In genomic region chr14:105470812-105471771, GRCh38 we compare ENCODE assay signal across 11 cellular contexts. TPM values are rescaled to one million over a fixed set of nuclear protein-coding genes. Genes with fewer than 3 reads are reported as not detected.
DNase-seq lines count a peak whose midpoint lies in the region; ATAC-seq and TF ChIP-seq lines count a peak whose summit lies in the region.
"Had no signal": no experiment of that assay in that cellular context is flagged by ENCODE, and none has a peak within 500 bp of the region (broad histone marks: within the 10 kb centered on the region; RNA-seq: fewer than 3 reads in every experiment).

No MANE protein-coding gene starts in this region.

- H4K91ac ChIP-seq in IMR-90 (ENCODE audit: insufficient read depth, low read depth, low read length) = no peak overlapping the region

- TF ChIP-seq RAD21 in IMR-90 (IDR thresholded peaks at IDR 0.05; ENCODE audit: low read length) = 0 out of 2 replicates have a peak, but pooled peaks have one; percentile 19

- in situ Hi-C loops in IMR-90 (cut with MboI; ENCODE audit: low sequenced_read_pairs) (no loop called here), astrocyte of the cerebellum (cut with HindIII; ENCODE audit: low sequenced_read_pairs) (no loop called here)

- H3K27me3 Mint-ChIP-seq in activated CD8-positive, alpha-beta T cell treated with anti-CD3 and anti-CD28 coated beads, Interleukin-2, amount 10 ng/mL, durations not matched to agents 7 days and 5 days (ENCODE audit: low read depth) = peaks cover 3% of the 10 kb centered on the region
- H3K27me3 Mint-ChIP-seq: activated B cell treated with CpG ODN at 0.5 μM for 24 hours had no signal

- H2BK15ac ChIP-seq in IMR-90 (ENCODE audit: low read depth, low read length) = no peak overlapping the region

- no peak overlapping the region for H2AK5ac ChIP-seq in IMR-90 (ENCODE audit: low read depth, low read length)

- H2BK5ac ChIP-seq in IMR-90 (ENCODE audit: low read depth, low read length, poor library complexity, severe bottlenecking) = no peak overlapping the region

- H3K36me3 ChIP-seq in IMR-90 (ENCODE audit: control insufficient read depth, insufficient read depth, low read length) = peaks cover 22% of the 10 kb centered on the region
- H3K36me3 ChIP-seq in kidney epithelial cell (ENCODE audit: control insufficient read depth, insufficient read depth, low read length) = no peaks in the 10 kb centered on the region

- no peak overlapping the region for H3K27ac Mint-ChIP-seq in activated CD8-positive, alpha-beta T cell treated with anti-CD3 and anti-CD28 coated beads, Interleukin-2, amount 10 ng/mL, durations not matched to agents 7 days and 5 days
- H3K27ac Mint-ChIP-seq: activated B cell treated with CpG ODN at 0.5 μM for 24 hours; CD4-positive, CD25-positive, alpha-beta regulatory T cell had no signal

- H3K9me3 Mint-ChIP-seq in activated CD8-positive, alpha-beta T cell treated with anti-CD3 and anti-CD28 coated beads, Interleukin-2, amount 10 ng/mL, durations not matched to agents 7 days and 5 days (ENCODE audit: insufficient read depth) = no peaks in the 10 kb centered on the region
- H3K9me3 Mint-ChIP-seq: activated B cell treated with CpG ODN at 0.5 μM for 24 hours; CD4-positive, CD25-positive, alpha-beta regulatory T cell; naive B cell had no signal

- no peak for ATAC-seq in IMR-90 (ENCODE audit: low read depth)
- ATAC-seq in activated CD8-positive, alpha-beta T cell treated with anti-CD3 and anti-CD28 coated beads, Interleukin-2, amount 10 ng/mL, durations not matched to agents 7 days and 5 days = no peak
- no peak for ATAC-seq in HG02840 (IDR thresholded peaks at IDR 0.05; ENCODE audit: low FRiP score, unreplicated experiment)
- no peak for ATAC-seq in HG03159 (IDR thresholded peaks at IDR 0.05; ENCODE audit: unreplicated experiment)

- peaks cover 15% of the 10 kb centered on the region for H4K20me1 ChIP-seq in IMR-90 (ENCODE audit: insufficient read depth, low read length)

- H2AK9ac ChIP-seq in IMR-90 (replicated peaks; ENCODE audit: low read depth, low read length, poor library complexity) = no peak overlapping the region

- no peak overlapping the region for H4K5ac ChIP-seq in IMR-90 (ENCODE audit: low read depth, low read length)

- no peak overlapping the region for H3K14ac ChIP-seq in IMR-90 (replicated peaks; ENCODE audit: low read depth, low read length)

- CTCF ChIA-PET in IMR-90 (lab: Yijun Ruan, JAX) = interaction anchor here (1.1 kb wide), 1 partner anchor 10 kb away, joined by 7 read pairs; no protein-coding TSS in a partner anchor
- CTCF ChIA-PET in activated CD8-positive, alpha-beta T cell treated with anti-CD3 and anti-CD28 coated beads, Interleukin-2, amount 10 ng/mL, durations not matched to agents 7 days and 5 days (lab: Charles Lee) = interaction anchor here (0.7 to 1.8 kb wide), 2 partner anchors 10 to 35 kb away, joined by 3 to 10 read pairs; no protein-coding TSS in a partner anchor

- H3K4me1 ChIP-seq in IMR-90 (ENCODE audit: control insufficient read depth, insufficient read depth, low read length) = peaks cover 7% of the 10 kb centered on the region

- H3K4me3 Mint-ChIP-seq in activated CD8-positive, alpha-beta T cell treated with anti-CD3 and anti-CD28 coated beads, Interleukin-2, amount 10 ng/mL, durations not matched to agents 7 days and 5 days = no peak overlapping the region
- H3K4me3 Mint-ChIP-seq: activated B cell treated with CpG ODN at 0.5 μM for 24 hours; CD4-positive, CD25-positive, alpha-beta regulatory T cell had no signal

- H3K4me2 ChIP-seq in IMR-90 (ENCODE audit: low read depth, low read length) = no peak overlapping the region

- DNase-seq in IMR-90 (no peak), astrocyte of the cerebellum (ENCODE audit: low read depth) (no peak), kidney epithelial cell (ENCODE audit: low read depth) (no peak), H4 (ENCODE audit: low spot score) (no peak)
- DNase-seq in activated CD8-positive, alpha-beta T cell treated with anti-CD3 and anti-CD28 coated beads, Interleukin-2, amount 10 ng/mL, durations not matched to agents 7 days and 5 days = no peak
- DNase-seq: activated B cell treated with CpG ODN at 0.5 μM for 24 hours; CD4-positive, CD25-positive, alpha-beta regulatory T cell; naive B cell had no signal

- WGBS in IMR-90 (ENCODE audit: extremely low coverage in 2 of 2, insufficient read length in 1 of 2), 2 experiments = 63% methylated on average over 15 of the region's 30 CpGs; no CpG with 5 or more reads in 1 of the 2 experiments

- peaks cover 6% of the 10 kb centered on the region for H3K4me1 Mint-ChIP-seq in activated CD8-positive, alpha-beta T cell treated with anti-CD3 and anti-CD28 coated beads, Interleukin-2, amount 10 ng/mL, durations not matched to agents 7 days and 5 days (ENCODE audit: low read depth)

- H3K18ac ChIP-seq in IMR-90 (ENCODE audit: low read depth, low read length) = no peak overlapping the region

- intact Hi-C loops in IMR-90 (cut with micrococcal nuclease) = no loop called here

- TF ChIP-seq POLR2A in IMR-90 (IDR thresholded peaks at IDR 0.05; ENCODE audit: low read depth, low read length) = no peak

- H3K4me3 ChIP-seq in IMR-90 (ENCODE audit: insufficient read depth, low read depth, low read length) = no peak overlapping the region
- H3K4me3 ChIP-seq in astrocyte of the cerebellum (ENCODE audit: low read depth, low read length) = no peak overlapping the region
- H3K4me3 ChIP-seq in kidney epithelial cell (ENCODE audit: low read depth, low read length) = no peak overlapping the region

- POLR2A ChIA-PET in IMR-90 (lab: Charles Lee; ENCODE audit: unreplicated experiment) = no interaction called here
- POLR2A ChIA-PET in activated CD8-positive, alpha-beta T cell treated with anti-CD3 and anti-CD28 coated beads, Interleukin-2, amount 10 ng/mL, durations not matched to agents 7 days and 5 days (lab: Charles Lee) = interaction anchor here (1.5 kb wide), 1 partner anchor 9 kb away, joined by 3 read pairs; no protein-coding TSS in a partner anchor

- no peak overlapping the region for H2BK120ac ChIP-seq in IMR-90 (ENCODE audit: low read depth, low read length)

- H3K56ac ChIP-seq in IMR-90 (ENCODE audit: extremely low read depth, insufficient read depth, low read length) = no peak overlapping the region

- dilution Hi-C loops in IMR-90 (cut with HindIII; ENCODE audit: low sequenced_read_pairs, unreplicated experiment) = no loop called here

- H2AFZ ChIP-seq in IMR-90 (replicated peaks; ENCODE audit: low read length, poor library complexity) = no peak overlapping the region

- H3K79me1 ChIP-seq in IMR-90 (ENCODE audit: low read depth in 1 of 2, low read length in 2 of 2) = peaks cover 0 to 9% of the 10 kb centered on the region in 2 experiments; a peak in 1 of 4 replicates

- TF ChIP-seq CTCF in 22Rv1 (IDR thresholded peaks at IDR 0.05) = no peak
- TF ChIP-seq CTCF in IMR-90 (conservative IDR thresholded peaks at IDR 0.05; ENCODE audit: low read depth, low read length) = peak; percentile 24; the same call in 1 of the 2 replicates
- TF ChIP-seq CTCF in astrocyte of the cerebellum (IDR thresholded peaks at IDR 0.05; ENCODE audit: low read depth, low read length, missing control alignments) = peak; percentile 35
- TF ChIP-seq CTCF in kidney epithelial cell (IDR thresholded peaks at IDR 0.05; ENCODE audit: insufficient read depth, low read length, poor library complexity, severe bottlenecking) = peak; percentile 24

- H3K9ac ChIP-seq in IMR-90 (ENCODE audit: low read depth, low read length) = no peak overlapping the region

- H3K9me3 ChIP-seq in IMR-90 (ENCODE audit: control insufficient read depth, insufficient read depth, low read length) = no peaks in the 10 kb centered on the region

- no peak overlapping the region for H4K8ac ChIP-seq in IMR-90 (ENCODE audit: low read depth in 2 of 2, low read length in 2 of 2)

- H3K9me1 ChIP-seq in IMR-90 (ENCODE audit: insufficient read depth, low read length) = no peaks in the 10 kb centered on the region

- no peak overlapping the region for H2BK20ac ChIP-seq in IMR-90 (ENCODE audit: low read depth, low read length)

- H3K36me3 Mint-ChIP-seq in activated CD8-positive, alpha-beta T cell treated with anti-CD3 and anti-CD28 coated beads, Interleukin-2, amount 10 ng/mL, durations not matched to agents 7 days and 5 days (ENCODE audit: low read depth) = no peaks in the 10 kb centered on the region
- H3K36me3 Mint-ChIP-seq: CD4-positive, CD25-positive, alpha-beta regulatory T cell; naive B cell had no signal

- H3K4ac ChIP-seq in IMR-90 (ENCODE audit: low read depth, low read length) = no peak overlapping the region

- peak overlapping the region; percentile 95 for H3K27ac ChIP-seq in 22Rv1
- H3K27ac ChIP-seq in IMR-90 (ENCODE audit: insufficient read depth, low read length) = no peak overlapping the region

- H3K27me3 ChIP-seq in IMR-90 (ENCODE audit: control insufficient read depth, insufficient read depth, low read length) (no peaks in the 10 kb centered on the region), kidney epithelial cell (ENCODE audit: control insufficient read depth, insufficient read depth, low read length) (no peaks in the 10 kb centered on the region)

- BruUV-seq in IMR-90 (replicated peaks; lab: Mats Ljungman, UMichigan) = no TSS peak

- H3K23ac ChIP-seq in IMR-90 (ENCODE audit: low read depth, low read length) = no peak overlapping the region

RNA-seq across cellular contexts. Expression of gene CRIP2, which starts 3.5 kb away (rescaled TPM):
- total RNA-seq in IMR-90 (2012; rRNA removed) (18.1 and 20.3 TPM in 2 replicates), kidney epithelial cell (101 and 128 TPM in 2 replicates)
- 123 and 149 TPM in 2 replicates for polyA plus RNA-seq in IMR-90 (2012; rRNA removed)
- polyA plus RNA-seq in IMR-90 (2012; cell fraction: cytosol; rRNA removed) = 196 and 200 TPM in 2 replicates
- 61.5 and 154 TPM in 2 replicates for polyA plus RNA-seq in IMR-90 (2012; cell fraction: nucleus; rRNA removed; ENCODE audit: low replicate concordance)
- under 1 TPM; 0.21 to 0.31 TPM for total RNA-seq in activated CD8-positive, alpha-beta T cell treated with anti-CD3 and anti-CD28 coated beads, Interleukin-2, amount 10 ng/mL, durations not matched to agents 7 days and 5 days
- 16.2 and 26.9 TPM in 2 replicates for total RNA-seq in H4 (2014; rRNA removed; shearing (Covaris generic))

RNA-seq across cellular contexts. Expression of gene CRIP1, which starts 15.6 kb away (rescaled TPM):
- not detected in 2 replicates for total RNA-seq in IMR-90 (2012; rRNA removed)
- 0.21 and 1.0 TPM in 2 replicates for polyA plus RNA-seq in IMR-90 (2012; rRNA removed)
- polyA plus RNA-seq in IMR-90 (2012; cell fraction: cytosol; rRNA removed) = 0.41 TPM in 1 of 2 replicates, not detected in the other
- 1.0 and 1.7 TPM in 2 replicates for polyA plus RNA-seq in IMR-90 (2012; cell fraction: nucleus; rRNA removed; ENCODE audit: low replicate concordance)
- total RNA-seq in kidney epithelial cell = 2.0 and 11.1 TPM in 2 replicates
- 100 to 1,000 TPM; 587 to 613 TPM for total RNA-seq in activated CD8-positive, alpha-beta T cell treated with anti-CD3 and anti-CD28 coated beads, Interleukin-2, amount 10 ng/mL, durations not matched to agents 7 days and 5 days
- total RNA-seq in H4 (2014; rRNA removed; shearing (Covaris generic)) = not detected in 2 replicates

RNA-seq across cellular contexts. Expression of gene TEDC1, which starts 20.0 kb away (rescaled TPM):
- 4.2 and 5.7 TPM in 2 replicates for total RNA-seq in IMR-90 (2012; rRNA removed)
- 6.4 and 9.4 TPM in 2 replicates for polyA plus RNA-seq in IMR-90 (2012; rRNA removed)
- polyA plus RNA-seq in IMR-90 (2012; cell fraction: cytosol; rRNA removed) = 9.8 and 13.3 TPM in 2 replicates
- polyA plus RNA-seq in IMR-90 (2012; cell fraction: nucleus; rRNA removed; ENCODE audit: low replicate concordance) = 10.7 and 48.6 TPM in 2 replicates
- total RNA-seq in kidney epithelial cell = 7.1 and 7.5 TPM in 2 replicates
- 10 to 100 TPM; 56.5 to 61.8 TPM for total RNA-seq in activated CD8-positive, alpha-beta T cell treated with anti-CD3 and anti-CD28 coated beads, Interleukin-2, amount 10 ng/mL, durations not matched to agents 7 days and 5 days
- 15.4 and 17.3 TPM in 2 replicates for total RNA-seq in H4 (2014; rRNA removed; shearing (Covaris generic))

RNA-seq across cellular contexts. Expression of gene MTA1, which starts 51.5 kb away (rescaled TPM):
- 19.4 and 21.5 TPM in 2 replicates for total RNA-seq in IMR-90 (2012; rRNA removed)
- polyA plus RNA-seq in IMR-90 (2012; rRNA removed) = 61.6 and 74.5 TPM in 2 replicates
- polyA plus RNA-seq in IMR-90 (2012; cell fraction: cytosol; rRNA removed) = 55.0 and 55.6 TPM in 2 replicates
- polyA plus RNA-seq in IMR-90 (2012; cell fraction: nucleus; rRNA removed; ENCODE audit: low replicate concordance) = 408 and 869 TPM in 2 replicates
- total RNA-seq in kidney epithelial cell = 68.3 and 75.0 TPM in 2 replicates
- 100 to 1,000 TPM; 109 to 127 TPM for total RNA-seq in activated CD8-positive, alpha-beta T cell treated with anti-CD3 and anti-CD28 coated beads, Interleukin-2, amount 10 ng/mL, durations not matched to agents 7 days and 5 days
- 17.2 and 24.0 TPM in 2 replicates for total RNA-seq in H4 (2014; rRNA removed; shearing (Covaris generic))

RNA-seq across cellular contexts. Expression of gene TMEM121, which starts 55.3 kb away (rescaled TPM):
- total RNA-seq in IMR-90 (2012; rRNA removed) (2.7 and 3.9 TPM in 2 replicates), kidney epithelial cell (10.1 and 13.4 TPM in 2 replicates)
- polyA plus RNA-seq in IMR-90 (2012; rRNA removed) = 6.3 and 8.5 TPM in 2 replicates
- 5.9 and 17.0 TPM in 2 replicates for polyA plus RNA-seq in IMR-90 (2012; cell fraction: cytosol; rRNA removed)
- 5.2 and 13.9 TPM in 2 replicates for polyA plus RNA-seq in IMR-90 (2012; cell fraction: nucleus; rRNA removed; ENCODE audit: low replicate concordance)
- total RNA-seq in activated CD8-positive, alpha-beta T cell treated with anti-CD3 and anti-CD28 coated beads, Interleukin-2, amount 10 ng/mL, durations not matched to agents 7 days and 5 days = 1 to 10 TPM; 8.6 to 9.2 TPM
- 1.6 and 2.5 TPM in 2 replicates for total RNA-seq in H4 (2014; rRNA removed; shearing (Covaris generic))

Comparison
In these comparisons a context has a peak if more than half of its experiments do, and no peak if none do; other contexts are left out.
1. RNA of gene CRIP2, which starts 3.5 kb away (total RNA-seq): 101 to 128 TPM in kidney epithelial cell, 18.1 to 20.3 TPM in IMR-90 and 16.2 to 26.9 TPM in H4; 0.21 to 0.31 TPM in activated CD8-positive, alpha-beta T cell treated with anti-CD3 and anti-CD28 coated beads, Interleukin-2, amount 10 ng/mL, durations not matched to agents 7 days and 5 days; every median in the first group is over 10 times any median in the second.
2. RNA of gene CRIP1, which starts 15.6 kb away (total RNA-seq): 587 to 613 TPM in activated CD8-positive, alpha-beta T cell treated with anti-CD3 and anti-CD28 coated beads, Interleukin-2, amount 10 ng/mL, durations not matched to agents 7 days and 5 days; 2.0 to 11.1 TPM in kidney epithelial cell, not detected in IMR-90 and not detected in H4; every median in the first group is over 10 times any median in the second.